ENCODE assay signal across 31 cellular contexts in genomic region chrX:57134702-57135101, GRCh38. TPM values are rescaled to one million over a fixed set of nuclear protein-coding genes. Genes with fewer than 3 reads are reported as not detected.
"Had no signal": no experiment of that assay in that cellular context is flagged by ENCODE, and none has a peak within 500 bp of the region (broad histone marks: within the 10 kb centered on the region; RNA-seq: fewer than 3 reads in every experiment).

No MANE protein-coding gene starts in this region.

- H3K27ac ChIP-seq: ascending aorta, esophagus squamous epithelium, gastrocnemius medialis, neural progenitor cell, parathyroid adenoma, psoas muscle, right atrium auricular region, spleen, testis, transverse colon, WERI-Rb-1 had no signal

- H3K36me3 ChIP-seq: ascending aorta, esophagus squamous epithelium, gastrocnemius medialis, neural progenitor cell, right atrium auricular region, transverse colon, WERI-Rb-1 had no signal

- H3K36me3 Mint-ChIP-seq: activated naive CD4-positive, alpha-beta T cell treated with anti-CD3 and anti-CD28 coated beads, Interleukin-2, amount 10 ng/mL, durations not matched to agents 7 days and 5 days; activated naive CD8-positive, alpha-beta T cell treated with anti-CD3 and anti-CD28 coated beads, Interleukin-2, amount 10 ng/mL, durations not matched to agents 7 days and 5 days; brain; natural killer cell had no signal

- H3K4me3 Mint-ChIP-seq: activated naive CD4-positive, alpha-beta T cell treated with anti-CD3 and anti-CD28 coated beads, Interleukin-2, amount 10 ng/mL, durations not matched to agents 7 days and 5 days; activated naive CD8-positive, alpha-beta T cell treated with anti-CD3 and anti-CD28 coated beads, Interleukin-2, amount 10 ng/mL, durations not matched to agents 7 days and 5 days; brain; dendritic cell treated with granulocyte-macrophage colony-stimulating factor and Interleukin-4, amounts not matched to agents 40 ng/mL and 50 ng/mL, for 4 days; endodermal cell; natural killer cell; neural progenitor cell; T-helper 1 cell treated with Interleukin-12 subunit alpha and Interleukin-12 subunit beta and Interleukin-4 antibody, amounts not matched to agents 30 μg/mL and 1 μg/mL, for 36 hours had no signal

- H3K9me3 Mint-ChIP-seq: activated naive CD4-positive, alpha-beta T cell treated with anti-CD3 and anti-CD28 coated beads, Interleukin-2, amount 10 ng/mL, durations not matched to agents 7 days and 5 days; activated naive CD8-positive, alpha-beta T cell treated with anti-CD3 and anti-CD28 coated beads, Interleukin-2, amount 10 ng/mL, durations not matched to agents 7 days and 5 days; natural killer cell; T-helper 1 cell treated with Interleukin-12 subunit alpha and Interleukin-12 subunit beta and Interleukin-4 antibody, amounts not matched to agents 30 μg/mL and 1 μg/mL, for 36 hours had no signal

- H3K9me3 ChIP-seq: ascending aorta, esophagus squamous epithelium, gastrocnemius medialis, psoas muscle, right atrium auricular region, spleen, testis, transverse colon had no signal

- DNase-seq: activated CD4-positive, alpha-beta T cell treated with anti-CD3 and anti-CD28 coated beads for 48 hours; activated CD4-positive, alpha-beta T cell treated with anti-CD3 and anti-CD28 coated beads, Interleukin-2, amount 50 U/mL, for 48 hours; activated CD8-positive, alpha-beta memory T cell treated with anti-CD3 and anti-CD28 coated beads for 24 hours; activated effector memory CD4-positive, alpha-beta T cell treated with Interleukin-2 at 50 U/mL for 16 hours; activated naive CD4-positive, alpha-beta T cell treated with anti-CD3 and anti-CD28 coated beads, Interleukin-2, amount 10 ng/mL, durations not matched to agents 7 days and 5 days; activated naive CD8-positive, alpha-beta T cell treated with anti-CD3 and anti-CD28 coated beads, Interleukin-2, amount 10 ng/mL, durations not matched to agents 7 days and 5 days; caudate nucleus; endodermal cell; esophagus squamous epithelium; gastrocnemius medialis; glutamatergic neuron; islet precursor cell; left cardiac atrium; midbrain; natural killer cell; occipital lobe; psoas muscle; spleen; stimulated activated naive CD8-positive, alpha-beta T cell treated with anti-CD3 and anti-CD28 coated beads, Interleukin-15, Interleukin-2, amounts not matched to agents 100 U/mL and 50 U/mL, for 24 hours; T-helper 9 cell; testis; transverse colon; WERI-Rb-1 had no signal

- H3K27ac Mint-ChIP-seq: activated naive CD4-positive, alpha-beta T cell treated with anti-CD3 and anti-CD28 coated beads, Interleukin-2, amount 10 ng/mL, durations not matched to agents 7 days and 5 days; activated naive CD8-positive, alpha-beta T cell treated with anti-CD3 and anti-CD28 coated beads, Interleukin-2, amount 10 ng/mL, durations not matched to agents 7 days and 5 days; dendritic cell treated with granulocyte-macrophage colony-stimulating factor and Interleukin-4, amounts not matched to agents 40 ng/mL and 50 ng/mL, for 4 days; endodermal cell; natural killer cell; neural progenitor cell; T-helper 1 cell treated with Interleukin-12 subunit alpha and Interleukin-12 subunit beta and Interleukin-4 antibody, amounts not matched to agents 30 μg/mL and 1 μg/mL, for 36 hours had no signal

- H3K4me1 ChIP-seq: ascending aorta, gastrocnemius medialis, neural progenitor cell, parathyroid adenoma, psoas muscle, right atrium auricular region, spleen, testis, transverse colon had no signal

- ATAC-seq: activated CD4-positive, CD25-positive, alpha-beta regulatory T cell treated with anti-CD3 and anti-CD28 coated beads, Interleukin-2, amount 50 U/mL, for 24 hours; gastrocnemius medialis; left cardiac atrium; natural killer cell; psoas muscle; stimulated activated naive CD8-positive, alpha-beta T cell treated with anti-CD3 and anti-CD28 coated beads, Interleukin-15, Interleukin-2, amounts not matched to agents 100 U/mL and 50 U/mL, for 24 hours had no signal

- H3K27me3 ChIP-seq: ascending aorta, esophagus squamous epithelium, gastrocnemius medialis, neural progenitor cell, right atrium auricular region, spleen, testis, transverse colon had no signal

- H3K27me3 Mint-ChIP-seq: activated naive CD4-positive, alpha-beta T cell treated with anti-CD3 and anti-CD28 coated beads, Interleukin-2, amount 10 ng/mL, durations not matched to agents 7 days and 5 days; activated naive CD8-positive, alpha-beta T cell treated with anti-CD3 and anti-CD28 coated beads, Interleukin-2, amount 10 ng/mL, durations not matched to agents 7 days and 5 days; brain had no signal

- H3K4me3 ChIP-seq: ascending aorta, esophagus squamous epithelium, gastrocnemius medialis, neural progenitor cell, psoas muscle, right atrium auricular region, spleen, testis, transverse colon had no signal

RNA-seq across cellular contexts. Expression of gene SPIN2A, which starts 2.5 kb away (rescaled TPM):
- total RNA-seq: gastrocnemius medialis had no signal
